In the genomic region with DNA sequence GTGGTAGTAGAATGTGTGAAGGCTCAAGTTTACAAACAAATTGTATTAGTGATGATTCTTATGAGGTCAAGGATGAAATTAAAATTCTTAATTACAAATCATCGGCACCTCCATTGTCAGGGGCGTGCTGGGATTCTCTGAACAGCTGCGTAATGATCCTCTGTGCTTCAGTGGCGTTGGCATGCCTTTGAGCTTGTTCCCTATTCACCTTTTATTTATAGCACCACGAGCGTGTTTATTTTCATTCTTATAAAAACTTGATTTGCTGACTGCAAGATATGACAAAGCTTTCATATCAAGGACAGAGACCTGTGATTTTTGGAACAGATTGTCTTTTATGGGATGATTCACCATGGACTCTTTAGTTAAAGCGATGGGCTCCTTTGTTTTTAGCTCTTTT, we compare ENCODE assay signal across 30 cellular contexts.
"Had no signal": no experiment of that assay in that cellular context is flagged by ENCODE, and none has a peak within 500 bp of the region (broad histone marks: within the 10 kb centered on the region; RNA-seq: fewer than 3 reads in every experiment).

No MANE protein-coding gene starts in this region.

- H3K27me3 ChIP-seq: ascending aorta, breast epithelium, cardiac muscle cell, colonic mucosa, gastroesophageal sphincter had no signal

- DNase-seq: activated CD4-positive, alpha-beta memory T cell treated with anti-CD3 and anti-CD28 coated beads, Interleukin-2, amount 10 ng/mL, durations not matched to agents 7 days and 5 days; activated CD4-positive, alpha-beta T cell treated with anti-CD3 and anti-CD28 coated beads for 1 hour; activated CD4-positive, alpha-beta T cell treated with anti-CD3 and anti-CD28 coated beads for 4 hours; activated CD4-positive, alpha-beta T cell treated with anti-CD3 and anti-CD28 coated beads, Interleukin-2, amount 10 ng/mL, durations not matched to agents 7 days and 5 days; activated CD4-positive, alpha-beta T cell treated with anti-CD3 and anti-CD28 coated beads, Interleukin-2, amount 50 U/mL, for 4 hours; activated CD8-positive, alpha-beta memory T cell treated with anti-CD3 and anti-CD28 coated beads, Interleukin-2, amount 50 U/mL, for 48 hours; activated gamma-delta T cell; activated naive CD4-positive, alpha-beta T cell; activated naive CD4-positive, alpha-beta T cell treated with anti-CD3 and anti-CD28 coated beads, Interleukin-2, amount 10 ng/mL, durations not matched to agents 7 days and 5 days; activated naive CD8-positive, alpha-beta T cell treated with anti-CD3 and anti-CD28 coated beads, Interleukin-2, amount 10 ng/mL, durations not matched to agents 7 days and 5 days; activated T-cell treated with anti-CD3 and anti-CD28 coated beads for 4 hours; activated T-cell treated with anti-CD3 and anti-CD28 coated beads, Interleukin-2, amount 50 U/mL, for 24 hours; activated T-cell treated with anti-CD3 and anti-CD28 coated beads, Interleukin-2, amount 50 U/mL, for 72 hours; central memory CD4-positive, alpha-beta T cell; cerebellar nuclear complex; colonic mucosa; effector CD8-positive, alpha-beta T cell; esophagus squamous epithelium; foreskin melanocyte; T-helper 1 cell; T-helper 17 cell had no signal

- H3K36me3 ChIP-seq: ascending aorta, breast epithelium, cardiac muscle cell, colonic mucosa, esophagus squamous epithelium, gastroesophageal sphincter had no signal

- H3K27ac Mint-ChIP-seq: activated CD4-positive, alpha-beta memory T cell treated with anti-CD3 and anti-CD28 coated beads, Interleukin-2, amount 10 ng/mL, durations not matched to agents 7 days and 5 days; activated CD4-positive, alpha-beta T cell treated with anti-CD3 and anti-CD28 coated beads, Interleukin-2, amount 10 ng/mL, durations not matched to agents 7 days and 5 days; activated naive CD4-positive, alpha-beta T cell treated with anti-CD3 and anti-CD28 coated beads, Interleukin-2, amount 10 ng/mL, durations not matched to agents 7 days and 5 days; activated naive CD4-positive, alpha-beta T cell treated with anti-CD3 and anti-CD28 coated beads, Interleukin-2, amount 50 U/mL, for 72 hours; activated naive CD8-positive, alpha-beta T cell treated with anti-CD3 and anti-CD28 coated beads, Interleukin-2, amount 10 ng/mL, durations not matched to agents 7 days and 5 days; activated T-cell treated with anti-CD3 and anti-CD28 coated beads, Interleukin-2, amount 50 U/mL, for 24 hours; activated T-cell treated with anti-CD3 and anti-CD28 coated beads, Interleukin-2, amount 50 U/mL, for 72 hours; brain; T-helper 17 cell; T-helper 2 cell treated with Interferon-gamma antibody and Interleukin-4, amounts not matched to agents 5 μg/mL and 100 μg/mL, for 36 hours had no signal

- H3K9me3 Mint-ChIP-seq: activated CD4-positive, alpha-beta memory T cell treated with anti-CD3 and anti-CD28 coated beads, Interleukin-2, amount 10 ng/mL, durations not matched to agents 7 days and 5 days; activated CD4-positive, alpha-beta T cell treated with anti-CD3 and anti-CD28 coated beads, Interleukin-2, amount 10 ng/mL, durations not matched to agents 7 days and 5 days; activated naive CD4-positive, alpha-beta T cell treated with anti-CD3 and anti-CD28 coated beads, Interleukin-2, amount 10 ng/mL, durations not matched to agents 7 days and 5 days; activated naive CD4-positive, alpha-beta T cell treated with anti-CD3 and anti-CD28 coated beads, Interleukin-2, amount 50 U/mL, for 72 hours; activated naive CD8-positive, alpha-beta T cell treated with anti-CD3 and anti-CD28 coated beads, Interleukin-2, amount 10 ng/mL, durations not matched to agents 7 days and 5 days; activated T-cell treated with anti-CD3 and anti-CD28 coated beads, Interleukin-2, amount 50 U/mL, for 24 hours; T-helper 2 cell treated with Interferon-gamma antibody and Interleukin-4, amounts not matched to agents 5 μg/mL and 100 μg/mL, for 36 hours; WTC11 had no signal

- H3K4me3 Mint-ChIP-seq: activated CD4-positive, alpha-beta memory T cell treated with anti-CD3 and anti-CD28 coated beads, Interleukin-2, amount 10 ng/mL, durations not matched to agents 7 days and 5 days; activated CD4-positive, alpha-beta T cell treated with anti-CD3 and anti-CD28 coated beads, Interleukin-2, amount 10 ng/mL, durations not matched to agents 7 days and 5 days; activated naive CD4-positive, alpha-beta T cell treated with anti-CD3 and anti-CD28 coated beads, Interleukin-2, amount 10 ng/mL, durations not matched to agents 7 days and 5 days; activated naive CD8-positive, alpha-beta T cell treated with anti-CD3 and anti-CD28 coated beads, Interleukin-2, amount 10 ng/mL, durations not matched to agents 7 days and 5 days; activated T-cell treated with anti-CD3 and anti-CD28 coated beads, Interleukin-2, amount 50 U/mL, for 24 hours; activated T-cell treated with anti-CD3 and anti-CD28 coated beads, Interleukin-2, amount 50 U/mL, for 72 hours; brain; T-helper 17 cell; T-helper 2 cell treated with Interferon-gamma antibody and Interleukin-4, amounts not matched to agents 5 μg/mL and 100 μg/mL, for 36 hours; WTC11 had no signal

- H3K4me3 ChIP-seq: ascending aorta, breast epithelium, cardiac muscle cell, colonic mucosa, esophagus squamous epithelium, gastroesophageal sphincter had no signal

- H3K27ac ChIP-seq: ascending aorta, breast epithelium, cardiac muscle cell, colonic mucosa, epithelial cell of prostate, esophagus squamous epithelium, gastroesophageal sphincter had no signal

- ATAC-seq: activated naive CD4-positive, alpha-beta T cell treated with anti-CD3 and anti-CD28 coated beads, Interleukin-2, amount 50 U/mL, for 72 hours; activated T-cell treated with anti-CD3 and anti-CD28 coated beads, Interleukin-2, amount 50 U/mL, for 72 hours; gastroesophageal sphincter; T-helper 17 cell; WTC11 had no signal

- H3K4me1 Mint-ChIP-seq: activated CD4-positive, alpha-beta memory T cell treated with anti-CD3 and anti-CD28 coated beads, Interleukin-2, amount 10 ng/mL, durations not matched to agents 7 days and 5 days; activated CD4-positive, alpha-beta T cell treated with anti-CD3 and anti-CD28 coated beads, Interleukin-2, amount 10 ng/mL, durations not matched to agents 7 days and 5 days; activated naive CD4-positive, alpha-beta T cell treated with anti-CD3 and anti-CD28 coated beads, Interleukin-2, amount 10 ng/mL, durations not matched to agents 7 days and 5 days; activated naive CD8-positive, alpha-beta T cell treated with anti-CD3 and anti-CD28 coated beads, Interleukin-2, amount 10 ng/mL, durations not matched to agents 7 days and 5 days; brain had no signal

- H3K9me3 ChIP-seq: ascending aorta, breast epithelium, colonic mucosa, esophagus squamous epithelium, gastroesophageal sphincter had no signal

- H3K36me3 Mint-ChIP-seq: activated naive CD4-positive, alpha-beta T cell treated with anti-CD3 and anti-CD28 coated beads, Interleukin-2, amount 10 ng/mL, durations not matched to agents 7 days and 5 days; activated naive CD4-positive, alpha-beta T cell treated with anti-CD3 and anti-CD28 coated beads, Interleukin-2, amount 50 U/mL, for 72 hours; activated naive CD8-positive, alpha-beta T cell treated with anti-CD3 and anti-CD28 coated beads, Interleukin-2, amount 10 ng/mL, durations not matched to agents 7 days and 5 days; brain; WTC11 had no signal

- H3K4me1 ChIP-seq: ascending aorta, breast epithelium, colonic mucosa, esophagus squamous epithelium, gastroesophageal sphincter had no signal
